In the genomic region with DNA sequence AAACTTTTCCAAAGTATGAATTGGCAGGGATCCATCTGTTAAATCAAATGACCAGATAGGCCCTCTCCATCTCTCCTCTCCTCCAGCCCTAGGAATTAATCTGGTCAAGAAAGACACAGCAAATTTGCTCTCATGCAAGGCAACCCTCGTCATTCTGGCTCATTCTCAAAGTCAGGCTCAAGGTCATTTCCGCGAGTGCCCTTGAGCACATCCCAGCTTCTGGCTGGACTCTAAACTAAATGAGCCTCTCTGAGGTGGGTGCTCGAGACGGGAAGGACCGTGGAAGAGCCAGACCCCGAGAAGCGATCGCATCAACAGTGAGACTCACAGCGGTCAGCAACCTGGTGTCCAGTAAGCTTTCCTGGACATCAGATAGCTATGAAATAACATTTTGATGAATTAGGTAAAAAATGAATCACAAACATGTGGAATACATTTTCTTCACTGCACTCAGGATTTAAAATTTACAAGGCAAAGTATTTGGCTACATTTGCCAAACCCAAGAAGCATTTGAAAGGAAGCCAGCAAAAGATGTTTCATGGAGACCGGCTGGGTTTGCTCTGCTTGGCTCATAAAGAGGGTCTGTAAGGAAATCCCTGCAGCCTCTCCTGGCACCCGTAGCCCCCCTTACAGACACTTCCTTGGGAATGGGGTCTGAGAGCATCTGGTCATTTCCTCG, we compare ENCODE assay signal across 1 cellular context.
TF ChIP-seq lines count a peak whose summit lies in the region.

No MANE protein-coding gene starts in this region.

TF ChIP-seq in H1, 55 proteins besides CTCF, POLR2A, EP300 and RAD21 (continued from another document):
- no peak for TF ChIP-seq SP2 (IDR thresholded peaks at IDR 0.05; ENCODE audit: low read length)
